15 cellular contexts compared by ENCODE assay signal in the genomic region with DNA sequence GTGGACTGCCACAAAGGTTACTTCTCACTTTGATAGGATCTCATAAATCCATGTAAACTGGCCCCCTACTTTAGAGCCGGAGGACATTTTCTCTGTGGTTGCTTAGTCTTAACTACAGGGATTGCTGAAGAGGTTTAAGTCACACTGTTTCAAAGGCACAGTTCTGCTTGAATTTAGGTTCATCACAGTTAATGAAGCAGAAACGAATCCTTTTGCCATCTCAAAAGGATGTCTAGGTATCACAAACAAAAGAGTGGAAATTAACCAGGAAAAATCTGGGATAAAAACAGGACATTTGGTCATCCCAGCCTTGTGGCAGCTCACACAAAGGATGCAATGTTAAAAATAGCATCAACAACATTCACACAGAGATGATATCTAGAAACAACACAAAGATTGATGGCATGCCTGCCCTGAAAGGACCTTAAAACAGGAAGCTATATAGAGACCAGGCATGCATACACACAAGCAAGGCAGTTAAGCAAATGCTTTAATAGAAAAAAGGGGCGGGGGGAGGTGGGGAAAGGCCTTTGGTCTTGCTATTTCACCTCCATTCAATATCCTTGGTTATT.
DNase-seq lines count a peak whose midpoint lies in the region; ATAC-seq and TF ChIP-seq lines count a peak whose summit lies in the region.
"Had no signal": no experiment of that assay in that cellular context is flagged by ENCODE, and none has a peak within 500 bp of the region (broad histone marks: within the 10 kb centered on the region; RNA-seq: fewer than 3 reads in every experiment).

No MANE protein-coding gene starts in this region.

- peak overlapping the region; percentile 6 to 17 for H3K27ac ChIP-seq in right atrium auricular region

- no peaks in the 10 kb centered on the region for H3K36me3 ChIP-seq in right atrium auricular region

- H3K27me3 ChIP-seq in right atrium auricular region: no peaks in the 10 kb centered on the region

- TF ChIP-seq CTCF in right atrium auricular region (IDR thresholded peaks at IDR 0.05): no peak

- DNase-seq in right atrium auricular region (ENCODE audit: low spot score) (no peak), pulmonary artery endothelial cell (ENCODE audit: low read depth, low spot score) (peak; percentile 70), NOMO-1 treated with DMSO at 0.1 percent for 48 hours (lab: John Stamatoyannopoulos, UW; ENCODE audit: unreplicated experiment) (no peak), NCI-H526 treated with DMSO at 0.1 percent for 48 hours (lab: John Stamatoyannopoulos, UW) (no peak), RPMI8226 (no peak), DMS 273 treated with DMSO at 0.1 percent for 48 hours (lab: John Stamatoyannopoulos, UW) (no peak)
- DNase-seq: activated naive CD4-positive, alpha-beta T cell treated with anti-CD3 and anti-CD28 coated beads, Interleukin-2, amount 50 U/mL, for 16 hours; erythroblast; H7; NCI-H187 treated with DMSO at 0.1 percent for 48 hours; NCI-H524; stimulated activated naive CD4-positive, alpha-beta T cell; T-helper 2 cell had no signal

- H3K9me3 ChIP-seq in right atrium auricular region: no peaks in the 10 kb centered on the region

- peaks cover 0 to 45% of the 10 kb centered on the region in 2 donors for H3K4me1 ChIP-seq in right atrium auricular region

- ATAC-seq in GM18868 (IDR thresholded peaks at IDR 0.05; ENCODE audit: unreplicated experiment): peak; percentile 69
- ATAC-seq in SK-N-SH treated with all-trans-retinoic acid at 6 μM for 48 hours: peak; percentile 53

- no peak overlapping the region for H3K4me3 ChIP-seq in right atrium auricular region

TF ChIP-seq in SK-N-SH treated with all-trans-retinoic acid at 6 μM for 48 hours, 23 proteins besides CTCF, POLR2A, EP300 and RAD21:
- TF ChIP-seq ZNF70 (CRISPR knock-in tag; IDR thresholded peaks at IDR 0.05): peak; percentile 75; the same call in 1 of the 2 replicates
- TF ChIP-seq TOX (CRISPR knock-in tag; IDR thresholded peaks at IDR 0.05; ENCODE audit: borderline replicate concordance): no peak
- TF ChIP-seq, protein P1, sequence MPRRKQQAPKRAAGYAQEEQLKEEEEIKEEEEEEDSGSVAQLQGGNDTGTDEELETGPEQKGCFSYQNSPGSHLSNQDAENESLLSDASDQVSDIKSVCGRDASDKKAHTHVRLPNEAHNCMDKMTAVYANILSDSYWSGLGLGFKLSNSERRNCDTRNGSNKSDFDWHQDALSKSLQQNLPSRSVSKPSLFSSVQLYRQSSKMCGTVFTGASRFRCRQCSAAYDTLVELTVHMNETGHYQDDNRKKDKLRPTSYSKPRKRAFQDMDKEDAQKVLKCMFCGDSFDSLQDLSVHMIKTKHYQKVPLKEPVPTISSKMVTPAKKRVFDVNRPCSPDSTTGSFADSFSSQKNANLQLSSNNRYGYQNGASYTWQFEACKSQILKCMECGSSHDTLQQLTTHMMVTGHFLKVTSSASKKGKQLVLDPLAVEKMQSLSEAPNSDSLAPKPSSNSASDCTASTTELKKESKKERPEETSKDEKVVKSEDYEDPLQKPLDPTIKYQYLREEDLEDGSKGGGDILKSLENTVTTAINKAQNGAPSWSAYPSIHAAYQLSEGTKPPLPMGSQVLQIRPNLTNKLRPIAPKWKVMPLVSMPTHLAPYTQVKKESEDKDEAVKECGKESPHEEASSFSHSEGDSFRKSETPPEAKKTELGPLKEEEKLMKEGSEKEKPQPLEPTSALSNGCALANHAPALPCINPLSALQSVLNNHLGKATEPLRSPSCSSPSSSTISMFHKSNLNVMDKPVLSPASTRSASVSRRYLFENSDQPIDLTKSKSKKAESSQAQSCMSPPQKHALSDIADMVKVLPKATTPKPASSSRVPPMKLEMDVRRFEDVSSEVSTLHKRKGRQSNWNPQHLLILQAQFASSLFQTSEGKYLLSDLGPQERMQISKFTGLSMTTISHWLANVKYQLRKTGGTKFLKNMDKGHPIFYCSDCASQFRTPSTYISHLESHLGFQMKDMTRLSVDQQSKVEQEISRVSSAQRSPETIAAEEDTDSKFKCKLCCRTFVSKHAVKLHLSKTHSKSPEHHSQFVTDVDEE (CRISPR knock-in tag; IDR thresholded peaks at IDR 0.05): peak; percentile 60; the same call in 1 of the 2 replicates
- TF ChIP-seq CSDC2 (CRISPR knock-in tag; IDR thresholded peaks at IDR 0.05): no peak
- TF ChIP-seq SNAI2 (CRISPR knock-in tag; IDR thresholded peaks at IDR 0.05): no peak
- TF ChIP-seq ZNF565 (CRISPR knock-in tag; conservative IDR thresholded peaks at IDR 0.05; ENCODE audit: low read depth): no peak
- no peak for TF ChIP-seq ZFP3 (CRISPR knock-in tag; IDR thresholded peaks at IDR 0.05)
- no peak for TF ChIP-seq RARB (CRISPR knock-in tag; IDR thresholded peaks at IDR 0.05)
- TF ChIP-seq, protein P2, sequence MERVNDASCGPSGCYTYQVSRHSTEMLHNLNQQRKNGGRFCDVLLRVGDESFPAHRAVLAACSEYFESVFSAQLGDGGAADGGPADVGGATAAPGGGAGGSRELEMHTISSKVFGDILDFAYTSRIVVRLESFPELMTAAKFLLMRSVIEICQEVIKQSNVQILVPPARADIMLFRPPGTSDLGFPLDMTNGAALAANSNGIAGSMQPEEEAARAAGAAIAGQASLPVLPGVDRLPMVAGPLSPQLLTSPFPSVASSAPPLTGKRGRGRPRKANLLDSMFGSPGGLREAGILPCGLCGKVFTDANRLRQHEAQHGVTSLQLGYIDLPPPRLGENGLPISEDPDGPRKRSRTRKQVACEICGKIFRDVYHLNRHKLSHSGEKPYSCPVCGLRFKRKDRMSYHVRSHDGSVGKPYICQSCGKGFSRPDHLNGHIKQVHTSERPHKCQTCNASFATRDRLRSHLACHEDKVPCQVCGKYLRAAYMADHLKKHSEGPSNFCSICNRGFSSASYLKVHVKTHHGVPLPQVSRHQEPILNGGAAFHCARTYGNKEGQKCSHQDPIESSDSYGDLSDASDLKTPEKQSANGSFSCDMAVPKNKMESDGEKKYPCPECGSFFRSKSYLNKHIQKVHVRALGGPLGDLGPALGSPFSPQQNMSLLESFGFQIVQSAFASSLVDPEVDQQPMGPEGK (CRISPR knock-in tag; IDR thresholded peaks at IDR 0.05; ENCODE audit: borderline replicate concordance): no peak
- no peak for TF ChIP-seq PPARA (CRISPR knock-in tag; IDR thresholded peaks at IDR 0.05; ENCODE audit: borderline replicate concordance)
- TF ChIP-seq BACH2 (CRISPR knock-in tag; IDR thresholded peaks at IDR 0.05; ENCODE audit: borderline replicate concordance): no peak
- TF ChIP-seq ARNTL (CRISPR knock-in tag; IDR thresholded peaks at IDR 0.05; ENCODE audit: borderline replicate concordance, low read depth): no peak
- no peak for TF ChIP-seq ZFP30 (CRISPR knock-in tag; IDR thresholded peaks at IDR 0.05)
- TF ChIP-seq, protein P3, sequence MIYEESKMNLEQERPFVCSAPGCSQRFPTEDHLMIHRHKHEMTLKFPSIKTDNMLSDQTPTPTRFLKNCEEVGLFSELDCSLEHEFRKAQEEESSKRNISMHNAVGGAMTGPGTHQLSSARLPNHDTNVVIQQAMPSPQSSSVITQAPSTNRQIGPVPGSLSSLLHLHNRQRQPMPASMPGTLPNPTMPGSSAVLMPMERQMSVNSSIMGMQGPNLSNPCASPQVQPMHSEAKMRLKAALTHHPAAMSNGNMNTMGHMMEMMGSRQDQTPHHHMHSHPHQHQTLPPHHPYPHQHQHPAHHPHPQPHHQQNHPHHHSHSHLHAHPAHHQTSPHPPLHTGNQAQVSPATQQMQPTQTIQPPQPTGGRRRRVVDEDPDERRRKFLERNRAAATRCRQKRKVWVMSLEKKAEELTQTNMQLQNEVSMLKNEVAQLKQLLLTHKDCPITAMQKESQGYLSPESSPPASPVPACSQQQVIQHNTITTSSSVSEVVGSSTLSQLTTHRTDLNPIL (CRISPR knock-in tag; IDR thresholded peaks at IDR 0.05; ENCODE audit: low read depth): no peak
- TF ChIP-seq, protein P4, sequence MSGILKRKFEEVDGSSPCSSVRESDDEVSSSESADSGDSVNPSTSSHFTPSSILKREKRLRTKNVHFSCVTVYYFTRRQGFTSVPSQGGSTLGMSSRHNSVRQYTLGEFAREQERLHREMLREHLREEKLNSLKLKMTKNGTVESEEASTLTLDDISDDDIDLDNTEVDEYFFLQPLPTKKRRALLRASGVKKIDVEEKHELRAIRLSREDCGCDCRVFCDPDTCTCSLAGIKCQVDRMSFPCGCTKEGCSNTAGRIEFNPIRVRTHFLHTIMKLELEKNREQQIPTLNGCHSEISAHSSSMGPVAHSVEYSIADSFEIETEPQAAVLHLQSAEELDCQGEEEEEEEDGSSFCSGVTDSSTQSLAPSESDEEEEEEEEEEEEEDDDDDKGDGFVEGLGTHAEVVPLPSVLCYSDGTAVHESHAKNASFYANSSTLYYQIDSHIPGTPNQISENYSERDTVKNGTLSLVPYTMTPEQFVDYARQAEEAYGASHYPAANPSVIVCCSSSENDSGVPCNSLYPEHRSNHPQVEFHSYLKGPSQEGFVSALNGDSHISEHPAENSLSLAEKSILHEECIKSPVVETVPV (CRISPR knock-in tag; IDR thresholded peaks at IDR 0.05): no peak
- TF ChIP-seq ISL1 (CRISPR knock-in tag; IDR thresholded peaks at IDR 0.05): no peak
- TF ChIP-seq ZC3H10 (CRISPR knock-in tag; IDR thresholded peaks at IDR 0.05): no peak
- peak; percentile 52; the same call in 1 of the 2 replicates for TF ChIP-seq TCF4 (CRISPR knock-in tag; IDR thresholded peaks at IDR 0.05; ENCODE audit: borderline replicate concordance)
